ENCODE assay signal across 8 cellular contexts in the genomic region with DNA sequence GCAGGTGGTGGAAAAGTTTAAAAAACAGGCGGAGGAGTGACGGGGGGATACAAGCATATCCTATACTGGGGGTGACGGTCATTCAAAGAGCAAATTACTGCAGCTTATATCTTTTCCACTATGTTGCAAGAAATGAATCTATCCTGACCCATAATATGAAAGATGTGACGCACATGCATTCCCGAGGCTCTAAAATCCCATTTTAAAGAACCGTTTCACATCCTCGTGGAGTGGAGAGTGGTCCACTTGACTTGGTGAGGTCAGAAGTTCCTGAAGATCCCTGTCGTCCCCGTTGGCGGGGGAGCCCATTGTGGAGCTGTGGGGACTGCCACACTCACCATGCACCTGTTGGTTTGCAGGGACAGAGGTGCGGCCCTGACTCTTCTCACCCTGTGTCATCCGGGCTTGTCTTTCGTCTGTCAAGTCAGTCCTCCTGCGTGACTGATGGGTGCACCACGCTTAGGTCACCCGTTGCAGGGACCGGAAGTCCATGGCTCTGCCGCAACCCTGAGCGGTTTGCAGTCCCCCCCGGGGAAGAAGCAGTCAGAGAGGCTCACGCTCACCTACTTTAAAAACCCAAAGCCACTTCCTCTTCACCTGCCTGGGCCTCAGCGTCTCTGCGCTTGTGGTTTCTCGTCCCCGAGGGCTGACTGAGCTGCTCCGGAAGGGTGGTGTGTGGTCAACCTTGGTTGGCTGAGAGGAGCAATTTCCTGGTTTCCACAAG. TPM values are rescaled to one million over a fixed set of nuclear protein-coding genes. Genes with fewer than 3 reads are reported as not detected.
DNase-seq lines count a peak whose midpoint lies in the region; ATAC-seq, FAIRE-seq and TF ChIP-seq lines count a peak whose summit lies in the region.

No MANE protein-coding gene starts in this region.

- no peaks in the 10 kb centered on the region for H3K79me2 ChIP-seq in astrocyte (ENCODE audit: insufficient read depth, low read length)
- H3K79me2 ChIP-seq in trophoblast cell (ENCODE audit: control insufficient read depth, insufficient read depth, low read length, poor library complexity) = peaks cover 2% of the 10 kb centered on the region

- H3K4ac ChIP-seq in trophoblast cell (ENCODE audit: low read depth, low read length) = no peak overlapping the region

- H3K27ac ChIP-seq in astrocyte (ENCODE audit: low read depth, low read length) (no peak overlapping the region), trophoblast cell (ENCODE audit: low read depth, low read length) (no peak overlapping the region)

- ATAC-seq in HG03175 (IDR thresholded peaks at IDR 0.05; ENCODE audit: unreplicated experiment) = peak; percentile 61

- H2BK120ac ChIP-seq in trophoblast cell (ENCODE audit: insufficient read depth, low read length, poor library complexity) = no peak overlapping the region

- H4K8ac ChIP-seq in trophoblast cell (ENCODE audit: low read depth, low read length) = no peak overlapping the region

- peak overlapping the region; percentile 34 for H3K4me2 ChIP-seq in astrocyte (ENCODE audit: low read length)
- H3K4me2 ChIP-seq in trophoblast cell (ENCODE audit: low read length) = no peak overlapping the region

- no peaks in the 10 kb centered on the region for H3K27me3 Mint-ChIP-seq in astrocyte (ENCODE audit: low read depth, unreplicated experiment)

- H3K9me3 ChIP-seq in astrocyte (ENCODE audit: insufficient read depth, low read depth, low read length) (no peaks in the 10 kb centered on the region), trophoblast cell (ENCODE audit: insufficient read depth, low read depth, low read length) (peaks cover 2% of the 10 kb centered on the region)

- WGBS in trophoblast cell (ENCODE audit: extremely low coverage, insufficient coverage, insufficient read length) = no CpG with 5 or more reads among the region's 26 CpGs

- H3K9me3 Mint-ChIP-seq in astrocyte (ENCODE audit: unreplicated experiment) = no peaks in the 10 kb centered on the region

- H3K27me3 ChIP-seq in astrocyte (ENCODE audit: insufficient read depth, low read length) (no peaks in the 10 kb centered on the region), trophoblast cell (ENCODE audit: insufficient read depth, low read length) (no peaks in the 10 kb centered on the region)

- H3K36me3 ChIP-seq in astrocyte (ENCODE audit: insufficient read depth, low read length) (no peaks in the 10 kb centered on the region), trophoblast cell (ENCODE audit: control insufficient read depth in 1 of 2, insufficient read depth in 2 of 2, low read length in 2 of 2) (peaks cover 6 to 11% of the 10 kb centered on the region in 2 experiments)

- no peak for TF ChIP-seq CTCF in astrocyte (IDR thresholded peaks at IDR 0.05; ENCODE audit: insufficient read depth, low read depth, low read length)
- TF ChIP-seq CTCF in D721Med (IDR thresholded peaks at IDR 0.05; ENCODE audit: insufficient read depth, missing control alignments) = no peak

- DNase-seq in GM19238 (ENCODE audit: insufficient read length, low spot score) = peak; percentile 58
- DNase-seq in T-helper 22 cell (ENCODE audit: low read depth) = peak; percentile 91
- no peak for DNase-seq in astrocyte (ENCODE audit: low read depth)
- DNase-seq in trophoblast cell = peak; percentile 14 to 26
- DNase-seq in iPS-NIHi11 (ENCODE audit: low spot score) = no peak
- no peak for DNase-seq in D721Med (ENCODE audit: insufficient read length, low spot score)
- no peak for DNase-seq in NCI-H226

- H3K4me1 Mint-ChIP-seq in astrocyte (ENCODE audit: low read depth, unreplicated experiment) = peaks cover 42% of the 10 kb centered on the region

- peak overlapping the region; percentile 22 for H4K91ac ChIP-seq in trophoblast cell (ENCODE audit: low read depth, low read length)

- H3K27ac Mint-ChIP-seq in astrocyte (ENCODE audit: unreplicated experiment) = peak overlapping the region; percentile 86

- no peak overlapping the region for H3K23ac ChIP-seq in trophoblast cell (ENCODE audit: low read length)

- H3K4me3 ChIP-seq in astrocyte (ENCODE audit: insufficient read depth, low read depth, low read length) (no peak overlapping the region), trophoblast cell (ENCODE audit: low read depth, low read length) (no peak overlapping the region)

- H3K4me1 ChIP-seq in astrocyte (ENCODE audit: insufficient read depth, low read length) (peaks cover 43% of the 10 kb centered on the region), trophoblast cell (ENCODE audit: control insufficient read depth in 1 of 2, insufficient read depth in 2 of 2, low read length in 2 of 2) (peaks cover 25 to 28% of the 10 kb centered on the region in 2 experiments)

- no peak overlapping the region for H2AK5ac ChIP-seq in trophoblast cell (ENCODE audit: low read length)

- FAIRE-seq in astrocyte (lab: Jason Lieb, UNC) (no peak), D721Med (lab: Jason Lieb, UNC) (no peak)

- H3K4me3 Mint-ChIP-seq in astrocyte (ENCODE audit: unreplicated experiment) = peak overlapping the region; percentile 63

- no peak overlapping the region for H3K18ac ChIP-seq in trophoblast cell (ENCODE audit: low read length)

- H2BK5ac ChIP-seq in trophoblast cell (ENCODE audit: low read depth, low read length, poor library complexity) = no peak overlapping the region

- H2BK12ac ChIP-seq in trophoblast cell (ENCODE audit: low read length) = peak overlapping the region; percentile 8

- no peak overlapping the region for H4K12ac ChIP-seq in trophoblast cell (ENCODE audit: low read depth, low read length)

- H3K79me1 ChIP-seq in trophoblast cell (ENCODE audit: low read length) = peaks cover 10% of the 10 kb centered on the region

- H3K36me3 Mint-ChIP-seq in astrocyte (ENCODE audit: low read depth, unreplicated experiment) = peaks cover 9% of the 10 kb centered on the region

- no peak overlapping the region for H2AFZ ChIP-seq in astrocyte (ENCODE audit: low read depth, low read length)
- no peak overlapping the region for H2AFZ ChIP-seq in trophoblast cell (ENCODE audit: insufficient read depth, low read length, poor library complexity)

- H4K20me1 ChIP-seq in astrocyte (ENCODE audit: insufficient read depth, low read length) = no peaks in the 10 kb centered on the region

- peak overlapping the region; percentile 11 for H3K14ac ChIP-seq in trophoblast cell (ENCODE audit: low read length)

- H3K9ac ChIP-seq in astrocyte (ENCODE audit: low read length) (no peak overlapping the region), trophoblast cell (ENCODE audit: low read length) (no peak overlapping the region)

RNA-seq across cellular contexts. Expression of a gene that starts 53.0 kb away (rescaled TPM):
- total RNA-seq in astrocyte = 24.1 and 24.9 TPM in 2 replicates
- 7.7 and 7.9 TPM in 2 replicates for polyA plus RNA-seq in trophoblast cell (2013)

RNA-seq across cellular contexts. Expression of a gene that starts 53.2 kb away (rescaled TPM):
- total RNA-seq in astrocyte = 37.8 and 38.0 TPM in 2 replicates
- 31.9 and 33.2 TPM in 2 replicates for polyA plus RNA-seq in trophoblast cell (2013)

Comparison
In these comparisons a context has a peak if more than half of its experiments do, and no peak if none do; other contexts are left out.
1. DNase-seq: peak in GM19238 (single experiment), T-helper 22 cell (single experiment) and trophoblast cell (2 of 2); none in astrocyte (single experiment), iPS-NIHi11 (single experiment), D721Med (single experiment) and NCI-H226 (single experiment).